ENCODE assay signal across 11 cellular contexts in the genomic region with DNA sequence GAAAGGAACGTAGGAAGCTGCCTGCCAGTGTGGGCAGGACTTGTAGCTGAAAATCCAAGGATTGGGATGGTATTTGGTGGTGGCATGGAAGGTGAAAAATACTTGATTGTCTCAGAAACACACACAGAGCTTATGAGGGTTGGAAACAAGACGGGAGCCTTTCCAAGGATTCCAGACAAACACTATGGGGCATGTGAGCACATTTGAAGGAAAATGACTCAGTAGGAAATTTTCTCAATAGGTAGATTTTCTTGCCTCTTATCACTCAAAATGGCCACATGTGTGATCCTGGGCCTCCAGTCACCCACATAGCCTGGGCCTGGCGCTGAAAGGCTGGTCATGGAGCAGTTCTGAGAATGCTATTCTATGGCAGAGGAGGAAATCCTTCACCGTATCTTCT.
"Had no signal": no experiment of that assay in that cellular context is flagged by ENCODE, and none has a peak within 500 bp of the region (broad histone marks: within the 10 kb centered on the region; RNA-seq: fewer than 3 reads in every experiment).

No MANE protein-coding gene starts in this region.

- H3K27ac ChIP-seq: coronary artery, gastroesophageal sphincter, ovary, WERI-Rb-1 had no signal

- H3K9me3 ChIP-seq: adrenal gland, gastroesophageal sphincter, ovary had no signal

- H3K36me3 ChIP-seq: adrenal gland, gastroesophageal sphincter, ovary, WERI-Rb-1 had no signal

- H3K27me3 ChIP-seq: adrenal gland, gastroesophageal sphincter, ovary had no signal

- H3K4me3 ChIP-seq: adrenal gland, coronary artery, gastroesophageal sphincter, ovary had no signal

- DNase-seq: activated CD4-positive, alpha-beta T cell treated with anti-CD3 and anti-CD28 coated beads for 1 hour; activated gamma-delta T cell; adrenal gland; ovary; stimulated activated CD4-positive, alpha-beta T cell treated with anti-CD3 and anti-CD28 coated beads, Interleukin-4, amount 100 ng/mL, for 4 hours; stimulated activated naive CD4-positive, alpha-beta T cell; SW 1271; T-helper 2 cell; WERI-Rb-1 had no signal
